9 cellular contexts compared by ENCODE assay signal in the genomic region with DNA sequence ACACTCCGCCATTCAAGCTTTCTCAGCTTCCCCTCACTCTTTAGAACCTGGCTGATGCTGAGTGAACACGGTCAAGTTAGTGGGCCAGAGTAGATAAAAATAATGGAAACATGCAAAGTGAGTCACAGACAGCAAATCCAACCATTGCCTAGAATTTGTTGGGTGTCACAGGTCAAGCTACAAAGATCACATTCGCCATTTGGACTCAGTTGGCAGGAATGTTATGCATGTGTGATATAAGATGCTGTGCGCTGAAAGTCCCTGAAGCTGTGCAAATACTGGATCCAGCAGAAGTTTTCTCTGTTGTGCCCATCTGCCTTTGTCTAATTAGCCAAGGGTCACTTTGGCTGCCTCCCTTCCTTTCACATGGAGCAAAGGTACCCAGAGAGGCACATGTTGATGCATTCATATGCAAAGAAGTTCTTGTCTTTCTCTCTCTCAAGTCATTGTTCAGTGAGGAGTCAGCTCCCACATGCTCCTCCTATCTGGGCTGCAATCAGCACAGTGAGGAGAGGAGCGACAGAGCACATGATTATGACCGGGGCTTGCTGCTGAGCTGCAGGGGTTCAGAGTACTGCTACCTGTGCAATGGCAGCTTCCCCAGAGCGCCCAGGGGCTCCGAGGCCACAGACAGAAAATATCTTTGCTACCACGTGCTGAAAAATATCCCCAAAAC.
DNase-seq lines count a peak whose midpoint lies in the region; ATAC-seq lines count a peak whose summit lies in the region.
"Had no signal": no experiment of that assay in that cellular context is flagged by ENCODE, and none has a peak within 500 bp of the region (broad histone marks: within the 10 kb centered on the region; RNA-seq: fewer than 3 reads in every experiment).

No MANE protein-coding gene starts in this region.

- H3K27me3 ChIP-seq in neuron (ENCODE audit: insufficient read depth, low read length): no peaks in the 10 kb centered on the region

- H2AFZ ChIP-seq in neuron (ENCODE audit: low read depth, low read length): no peak overlapping the region

- H3K36me3 ChIP-seq in neuron (ENCODE audit: insufficient read depth, low read length): no peaks in the 10 kb centered on the region

- DNase-seq in NCI-H1436 (lab: John Stamatoyannopoulos, UW) (peak; percentile 14), NCI-H1436 treated with DMSO at 0.1 percent for 48 hours (lab: John Stamatoyannopoulos, UW) (no peak), inferior parietal cortex (ENCODE audit: extremely low spot score) (no peak), hypothalamus (lab: John Stamatoyannopoulos, UW) (no peak), cerebellar cortex (ENCODE audit: low spot score) (no peak)
- DNase-seq in activated naive CD4-positive, alpha-beta T cell treated with anti-CD3 and anti-CD28 coated beads, Interleukin-2, amount 10 ng/mL, durations not matched to agents 7 days and 5 days: peak; percentile 69

- H3K36me3 Mint-ChIP-seq in activated naive CD4-positive, alpha-beta T cell treated with anti-CD3 and anti-CD28 coated beads, Interleukin-2, amount 10 ng/mL, durations not matched to agents 7 days and 5 days: peaks cover 62% of the 10 kb centered on the region

- peaks cover 43% of the 10 kb centered on the region for H3K4me1 ChIP-seq in neuron (ENCODE audit: insufficient read depth, low read length)

- H3K9me3 Mint-ChIP-seq in activated naive CD4-positive, alpha-beta T cell treated with anti-CD3 and anti-CD28 coated beads, Interleukin-2, amount 10 ng/mL, durations not matched to agents 7 days and 5 days: no peaks in the 10 kb centered on the region

- CTCF ChIA-PET in activated naive CD4-positive, alpha-beta T cell treated with anti-CD3 and anti-CD28 coated beads, Interleukin-2, amount 10 ng/mL, durations not matched to agents 7 days and 5 days (lab: Charles Lee): interaction anchor here (1.0 to 1.9 kb wide), 3 partner anchors 22 to 694 kb away, joined by 3 to 12 read pairs (median 3); no protein-coding TSS in a partner anchor

- H3K4me3 Mint-ChIP-seq in activated naive CD4-positive, alpha-beta T cell treated with anti-CD3 and anti-CD28 coated beads, Interleukin-2, amount 10 ng/mL, durations not matched to agents 7 days and 5 days: peak overlapping the region; percentile 69

- H3K4me3 ChIP-seq in neuron (ENCODE audit: low read length): peak overlapping the region; percentile 1
- H3K4me3 ChIP-seq: lung had no signal

- ATAC-seq in HG03196 (IDR thresholded peaks at IDR 0.05; ENCODE audit: unreplicated experiment): peak; percentile 17

- H3K4me1 Mint-ChIP-seq in activated naive CD4-positive, alpha-beta T cell treated with anti-CD3 and anti-CD28 coated beads, Interleukin-2, amount 10 ng/mL, durations not matched to agents 7 days and 5 days: peaks cover 100% of the 10 kb centered on the region

- no peaks in the 10 kb centered on the region for H3K27me3 Mint-ChIP-seq in activated naive CD4-positive, alpha-beta T cell treated with anti-CD3 and anti-CD28 coated beads, Interleukin-2, amount 10 ng/mL, durations not matched to agents 7 days and 5 days

- H3K27ac Mint-ChIP-seq in activated naive CD4-positive, alpha-beta T cell treated with anti-CD3 and anti-CD28 coated beads, Interleukin-2, amount 10 ng/mL, durations not matched to agents 7 days and 5 days: peak overlapping the region; percentile 97

- no peaks in the 10 kb centered on the region for H3K9me3 ChIP-seq in neuron (ENCODE audit: low read length)

Comparison
In these comparisons a context has a peak if more than half of its experiments do, and no peak if none do; other contexts are left out.
1. DNase-seq: peak in NCI-H1436 (single experiment) and activated naive CD4-positive, alpha-beta T cell treated with anti-CD3 and anti-CD28 coated beads, Interleukin-2, amount 10 ng/mL, durations not matched to agents 7 days and 5 days (single experiment); none in NCI-H1436 treated with DMSO at 0.1 percent for 48 hours (single experiment), inferior parietal cortex (single experiment), hypothalamus (0 of 51) and cerebellar cortex (single experiment).